ENCODE assay signal across 13 cellular contexts in the genomic region with DNA sequence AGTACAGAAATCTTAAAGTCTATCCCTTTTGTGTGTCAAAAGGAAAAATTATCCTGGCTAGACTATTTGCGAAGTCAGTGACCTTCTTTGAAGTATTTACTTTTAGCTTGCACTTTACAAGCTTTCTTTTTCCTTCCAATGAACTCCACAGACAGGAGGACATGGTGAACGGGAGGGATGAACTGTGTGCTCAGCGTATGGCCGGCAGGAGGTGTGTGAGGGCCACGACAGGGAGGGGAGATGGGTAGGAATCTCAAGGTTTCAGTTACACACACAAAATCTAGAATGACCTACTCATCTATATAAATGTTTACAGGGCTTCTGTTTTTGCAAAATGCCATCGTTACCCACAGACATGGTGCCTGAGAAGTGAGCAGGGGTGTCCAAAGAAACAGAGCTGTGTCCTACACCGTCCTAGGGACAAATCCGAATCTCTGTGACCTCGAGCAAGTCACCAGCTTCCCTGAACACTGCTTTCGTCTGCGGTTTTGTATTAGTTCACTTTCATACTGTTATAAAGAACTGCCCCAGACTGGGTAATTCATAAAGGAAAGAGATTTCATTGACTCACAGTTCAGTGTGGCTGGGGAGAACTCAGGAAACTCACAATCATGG.
DNase-seq lines count a peak whose midpoint lies in the region; TF ChIP-seq lines count a peak whose summit lies in the region.
"Had no signal": no experiment of that assay in that cellular context is flagged by ENCODE, and none has a peak within 500 bp of the region (broad histone marks: within the 10 kb centered on the region; RNA-seq: fewer than 3 reads in every experiment).

No MANE protein-coding gene starts in this region.

- H3K4me3 ChIP-seq in LNCaP clone FGC (ENCODE audit: low read depth, low read length): no peak overlapping the region
- H3K4me3 ChIP-seq: dorsolateral prefrontal cortex, K562 had no signal

- DNase-seq in COLO829 (ENCODE audit: low spot score) (peak; percentile 6), LNCaP clone FGC (ENCODE audit: low read depth) (peak; percentile 36), SK-MEL-5 (ENCODE audit: low read depth, low spot score) (peak; percentile 44), left kidney (ENCODE audit: low read depth, low spot score) (peak; percentile 71), pons (ENCODE audit: low spot score) (no peak), GDM1 (lab: John Stamatoyannopoulos, UW) (no peak), T-helper 2 cell (no peak)
- no peak for DNase-seq in activated CD4-positive, CD25-positive, alpha-beta regulatory T cell (lab: John Stamatoyannopoulos, UW)
- DNase-seq: activated B cell treated with CpG ODN at 0.5 μM for 24 hours; CD4-positive, alpha-beta memory T cell; dorsolateral prefrontal cortex; NCI-H2171 had no signal

- in situ Hi-C loops in SK-MEL-5 (cut with HindIII; ENCODE audit: low pct_unique_long_range_greater_than_20kb, low sequenced_read_pairs): no loop called here

- peak; percentile 68 for TF ChIP-seq CTCF in LNCaP clone FGC (IDR thresholded peaks at IDR 0.05; ENCODE audit: control insufficient read depth, extremely low read depth, insufficient read depth)

Comparison
In these comparisons a context has a peak if more than half of its experiments do, and no peak if none do; other contexts are left out.
1. DNase-seq: peak in COLO829 (single experiment), LNCaP clone FGC (single experiment), SK-MEL-5 (single experiment) and left kidney (single experiment); none in pons (single experiment), activated CD4-positive, CD25-positive, alpha-beta regulatory T cell (0 of 4), GDM1 (single experiment) and T-helper 2 cell (0 of 5).